Comparison of ENCODE assay signal across 12 cellular contexts in genomic region chr2:239311132-239312040, GRCh38.
A peak's percentile ranks its signal among the peaks of the same experiment; 100 is the strongest.
DNase-seq lines count a peak whose midpoint lies in the region; TF ChIP-seq lines count a peak whose summit lies in the region.
"Had no signal": no experiment of that assay in that cellular context is flagged by ENCODE, and none has a peak within 500 bp of the region (broad histone marks: within the 10 kb centered on the region; RNA-seq: fewer than 3 reads in every experiment).

No MANE protein-coding gene starts in this region.

- 80 to 88% methylated on average over 11 to 12 of the region's 28 CpGs for WGBS in esophagus squamous epithelium, 2 donors

- H3K9me3 ChIP-seq in esophagus squamous epithelium, result no peaks in the 10 kb centered on the region
- no peaks in the 10 kb centered on the region for H3K9me3 ChIP-seq in uterus
- H3K9me3 ChIP-seq: SK-N-SH had no signal

- H3K27me3 ChIP-seq in esophagus squamous epithelium (no peaks in the 10 kb centered on the region), uterus (no peaks in the 10 kb centered on the region)

- no peaks in the 10 kb centered on the region for H3K9me3 Mint-ChIP-seq in activated naive CD4-positive, alpha-beta T cell treated with anti-CD3 and anti-CD28 coated beads, Interleukin-2, amount 10 ng/mL, durations not matched to agents 7 days and 5 days

- CTCF ChIA-PET in activated naive CD4-positive, alpha-beta T cell treated with anti-CD3 and anti-CD28 coated beads, Interleukin-2, amount 10 ng/mL, durations not matched to agents 7 days and 5 days (lab: Charles Lee), result no interaction called here

- H3K36me3 ChIP-seq in esophagus squamous epithelium (peaks cover 0 to 10% (median 0%) of the 10 kb centered on the region in 3 donors), uterus (no peaks in the 10 kb centered on the region)

- H3K4me1 ChIP-seq in esophagus squamous epithelium (peaks cover 0 to 78% (median 24%) of the 10 kb centered on the region in 3 donors), uterus (peaks cover 16 to 26% of the 10 kb centered on the region in 2 donors)

- H3K4me3 Mint-ChIP-seq in activated naive CD4-positive, alpha-beta T cell treated with anti-CD3 and anti-CD28 coated beads, Interleukin-2, amount 10 ng/mL, durations not matched to agents 7 days and 5 days, result no peak overlapping the region

- H3K4me3 ChIP-seq in esophagus squamous epithelium (peak overlapping the region in 1 of 4 donors; percentile 18), uterus (no peak overlapping the region)

- TF ChIP-seq CTCF in esophagus squamous epithelium (IDR thresholded peaks at IDR 0.05) (no peak), uterus (IDR thresholded peaks at IDR 0.05) (no peak)

- H3K4me1 Mint-ChIP-seq in activated naive CD4-positive, alpha-beta T cell treated with anti-CD3 and anti-CD28 coated beads, Interleukin-2, amount 10 ng/mL, durations not matched to agents 7 days and 5 days, result peaks cover 11% of the 10 kb centered on the region

- intact Hi-C loops in esophagus squamous epithelium (cut with DNase I), result no loop called here
- intact Hi-C loops in uterus (cut with DNase I; ENCODE audit: low total_unique reads), result no loop called here

- DNase-seq in activated naive CD4-positive, alpha-beta T cell treated with anti-CD3 and anti-CD28 coated beads, Interleukin-2, amount 10 ng/mL, durations not matched to agents 7 days and 5 days, result peak; percentile 12
- DNase-seq in activated naive CD4-positive, alpha-beta T cell treated with Interleukin-2 at 50 U/mL for 16 hours, result no peak
- DNase-seq in esophagus squamous epithelium (lab: John Stamatoyannopoulos, UW) (no peak), myocyte (ENCODE audit: low read depth) (peak; percentile 98), uterus (peak; percentile 55 to 75), AG08396 (ENCODE audit: low spot score) (no peak)
- no peak for DNase-seq in activated CD4-positive, alpha-beta T cell treated with anti-CD3 and anti-CD28 coated beads, Interleukin-2, amount 50 U/mL, for 4 hours
- no peak for DNase-seq in stimulated activated CD4-positive, alpha-beta T cell treated with anti-CD3 and anti-CD28 coated beads, Interleukin-2, amount 100 ng/mL, for 48 hours
- DNase-seq: AML-193; retina; SK-N-SH; stimulated activated naive CD4-positive, alpha-beta T cell treated with Interleukin-2 at 50 U/mL for 16 hours had no signal

- H3K27me3 Mint-ChIP-seq in activated naive CD4-positive, alpha-beta T cell treated with anti-CD3 and anti-CD28 coated beads, Interleukin-2, amount 10 ng/mL, durations not matched to agents 7 days and 5 days, result no peaks in the 10 kb centered on the region

- H3K27ac ChIP-seq in esophagus squamous epithelium (peak overlapping the region; percentile 53 to 89 (median 84)), uterus (peak overlapping the region; percentile 81 to 94)

- no peak overlapping the region for H3K27ac Mint-ChIP-seq in activated naive CD4-positive, alpha-beta T cell treated with anti-CD3 and anti-CD28 coated beads, Interleukin-2, amount 10 ng/mL, durations not matched to agents 7 days and 5 days

- H3K36me3 Mint-ChIP-seq in activated naive CD4-positive, alpha-beta T cell treated with anti-CD3 and anti-CD28 coated beads, Interleukin-2, amount 10 ng/mL, durations not matched to agents 7 days and 5 days, result peaks cover 15% of the 10 kb centered on the region

- TF ChIP-seq POLR2A in esophagus squamous epithelium (IDR thresholded peaks at IDR 0.05) (no peak), uterus (IDR thresholded peaks at IDR 0.05) (no peak)

Comparison
In these comparisons a context has a peak if more than half of its experiments do, and no peak if none do; other contexts are left out.
1. DNase-seq: peak in activated naive CD4-positive, alpha-beta T cell treated with anti-CD3 and anti-CD28 coated beads, Interleukin-2, amount 10 ng/mL, durations not matched to agents 7 days and 5 days (single experiment), myocyte (single experiment) and uterus (2 of 2); none in activated naive CD4-positive, alpha-beta T cell treated with Interleukin-2 at 50 U/mL for 16 hours (single experiment), esophagus squamous epithelium (single experiment), activated CD4-positive, alpha-beta T cell treated with anti-CD3 and anti-CD28 coated beads, Interleukin-2, amount 50 U/mL, for 4 hours (0 of 2), AG08396 (single experiment) and stimulated activated CD4-positive, alpha-beta T cell treated with anti-CD3 and anti-CD28 coated beads, Interleukin-2, amount 100 ng/mL, for 48 hours (0 of 2).